Comparison of ENCODE assay signal across 16 cellular contexts in genomic region chr2:113965228-113965627, GRCh38.
"Had no signal": no experiment of that assay in that cellular context is flagged by ENCODE, and none has a peak within 500 bp of the region (broad histone marks: within the 10 kb centered on the region; RNA-seq: fewer than 3 reads in every experiment).

No MANE protein-coding gene starts in this region.

- H3K4me3 Mint-ChIP-seq: activated CD4-positive, alpha-beta memory T cell treated with anti-CD3 and anti-CD28 coated beads, Interleukin-2, amount 10 ng/mL, durations not matched to agents 7 days and 5 days; activated CD4-positive, alpha-beta T cell treated with anti-CD3 and anti-CD28 coated beads, Interleukin-2, amount 10 ng/mL, durations not matched to agents 7 days and 5 days; activated naive CD8-positive, alpha-beta T cell treated with anti-CD3 and anti-CD28 coated beads, Interleukin-2, amount 50 U/mL, for 24 hours; T-helper 2 cell treated with Interferon-gamma antibody and Interleukin-4, amounts not matched to agents 5 μg/mL and 100 μg/mL, for 36 hours; WTC11 had no signal

- H3K27ac Mint-ChIP-seq: activated CD4-positive, alpha-beta memory T cell treated with anti-CD3 and anti-CD28 coated beads, Interleukin-2, amount 10 ng/mL, durations not matched to agents 7 days and 5 days; activated CD4-positive, alpha-beta T cell treated with anti-CD3 and anti-CD28 coated beads, Interleukin-2, amount 10 ng/mL, durations not matched to agents 7 days and 5 days; activated naive CD8-positive, alpha-beta T cell treated with anti-CD3 and anti-CD28 coated beads, Interleukin-2, amount 50 U/mL, for 24 hours; T-helper 2 cell treated with Interferon-gamma antibody and Interleukin-4, amounts not matched to agents 5 μg/mL and 100 μg/mL, for 36 hours; WTC11 had no signal

- H3K9me3 Mint-ChIP-seq: activated CD4-positive, alpha-beta memory T cell treated with anti-CD3 and anti-CD28 coated beads, Interleukin-2, amount 10 ng/mL, durations not matched to agents 7 days and 5 days; activated CD4-positive, alpha-beta T cell treated with anti-CD3 and anti-CD28 coated beads, Interleukin-2, amount 10 ng/mL, durations not matched to agents 7 days and 5 days; activated naive CD8-positive, alpha-beta T cell treated with anti-CD3 and anti-CD28 coated beads, Interleukin-2, amount 50 U/mL, for 24 hours; T-helper 2 cell treated with Interferon-gamma antibody and Interleukin-4, amounts not matched to agents 5 μg/mL and 100 μg/mL, for 36 hours; WTC11 had no signal

- DNase-seq: activated CD4-positive, alpha-beta memory T cell treated with anti-CD3 and anti-CD28 coated beads, Interleukin-2, amount 10 ng/mL, durations not matched to agents 7 days and 5 days; activated CD4-positive, alpha-beta T cell treated with anti-CD3 and anti-CD28 coated beads for 1 hour; activated T-cell treated with anti-CD3 and anti-CD28 coated beads for 4 hours; amniotic stem cell; NCI-H1092; NCI-H2029; NK-92 treated with Interleukin-12 subunit alpha and Interleukin-12 subunit beta, amount 100 ng/mL, for 24 hours; SK-N-SH had no signal

- H3K4me1 ChIP-seq: ascending aorta had no signal

- H3K27me3 Mint-ChIP-seq: activated CD4-positive, alpha-beta memory T cell treated with anti-CD3 and anti-CD28 coated beads, Interleukin-2, amount 10 ng/mL, durations not matched to agents 7 days and 5 days; activated CD4-positive, alpha-beta T cell treated with anti-CD3 and anti-CD28 coated beads, Interleukin-2, amount 10 ng/mL, durations not matched to agents 7 days and 5 days; activated naive CD8-positive, alpha-beta T cell treated with anti-CD3 and anti-CD28 coated beads, Interleukin-2, amount 50 U/mL, for 24 hours had no signal

- ATAC-seq: body of pancreas had no signal

- H3K27me3 ChIP-seq: ascending aorta, body of pancreas, SJCRH30 had no signal

- FAIRE-seq: bronchial epithelial cell had no signal

- H3K36me3 Mint-ChIP-seq: WTC11 had no signal

- H3K4me1 Mint-ChIP-seq: WTC11 had no signal

- H3K27ac ChIP-seq: ascending aorta, body of pancreas, SJCRH30 had no signal

- H3K4me2 ChIP-seq: SK-N-SH had no signal

- H3K4me3 ChIP-seq: ascending aorta, body of pancreas, SJCRH30 had no signal

- H3K9me3 ChIP-seq: ascending aorta, body of pancreas, SJCRH30, SK-N-SH had no signal

- H3K9ac ChIP-seq: SK-N-SH had no signal
